Comparison of ENCODE assay signal across 17 cellular contexts in the genomic region with DNA sequence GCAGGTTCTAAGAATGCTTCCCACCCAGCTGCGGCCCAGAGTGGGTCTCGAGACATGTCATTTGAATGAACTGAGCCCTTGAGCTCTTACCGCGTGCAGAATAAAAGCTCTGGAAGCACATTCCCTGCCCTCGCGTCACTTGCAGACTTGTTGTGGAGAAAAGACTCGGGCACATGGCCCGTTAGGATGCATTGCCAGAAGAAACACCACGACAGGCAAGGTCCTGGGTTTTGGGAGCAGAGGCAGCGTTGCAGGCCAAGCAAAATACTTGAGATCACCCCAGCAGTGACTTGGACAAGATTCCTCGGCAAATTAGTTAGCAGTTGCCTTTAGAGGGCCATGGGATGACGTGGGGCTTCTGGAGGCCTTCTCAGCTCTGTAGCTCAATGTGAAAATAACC.
"Had no signal": no experiment of that assay in that cellular context is flagged by ENCODE, and none has a peak within 500 bp of the region (broad histone marks: within the 10 kb centered on the region; RNA-seq: fewer than 3 reads in every experiment).

No MANE protein-coding gene starts in this region.

- H3K36me3 ChIP-seq: cardiac muscle cell, SJCRH30, transverse colon had no signal

- H3K4me3 ChIP-seq: cardiac muscle cell, SJCRH30, transverse colon had no signal

- H3K9me3 ChIP-seq: SJCRH30, transverse colon had no signal

- H3K4me1 ChIP-seq: transverse colon had no signal

- ATAC-seq: activated CD8-positive, alpha-beta T cell treated with anti-CD3 and anti-CD28 coated beads for 36 hours; activated T-cell treated with anti-CD3 and anti-CD28 coated beads, Interleukin-2, amount 50 U/mL, for 4 hours; stimulated activated memory B cell treated with anti-CD40 and anti-IgM and Interleukin-4, amounts not matched to agents 10 μg/mL and 1 μg/mL and 100 μg/mL, for 72 hours; T-helper 17 cell; WTC11 had no signal

- H3K27me3 ChIP-seq: SJCRH30, transverse colon had no signal

- DNase-seq: activated CD4-positive, alpha-beta T cell treated with anti-CD3 and anti-CD28 coated beads for 4 hours; activated CD8-positive, alpha-beta T cell treated with anti-CD3 and anti-CD28 coated beads for 36 hours; activated gamma-delta T cell treated with Interleukin-2 at 50 U/mL for 16 hours; activated naive CD8-positive, alpha-beta T cell treated with anti-CD3 and anti-CD28 coated beads for 36 hours; activated T-cell treated with anti-CD3 and anti-CD28 coated beads, Interleukin-2, amount 50 U/mL, for 4 hours; kidney; mesendoderm; nephron progenitor cell; occipital lobe; SJCRH30; stimulated activated CD4-positive, alpha-beta T cell treated with anti-CD3 and anti-CD28 coated beads, Interleukin-12 subunit alpha, Interleukin-12 subunit beta, amount 100 ng/mL, for 4 hours; stimulated activated CD4-positive, alpha-beta T cell treated with anti-CD3 and anti-CD28 coated beads, Interleukin-2, amount 100 ng/mL, for 24 hours; T-helper 17 cell; transverse colon had no signal

- H3K27ac ChIP-seq: cardiac muscle cell, SJCRH30, transverse colon had no signal
